ENCODE assay signal across 8 cellular contexts in the genomic region with DNA sequence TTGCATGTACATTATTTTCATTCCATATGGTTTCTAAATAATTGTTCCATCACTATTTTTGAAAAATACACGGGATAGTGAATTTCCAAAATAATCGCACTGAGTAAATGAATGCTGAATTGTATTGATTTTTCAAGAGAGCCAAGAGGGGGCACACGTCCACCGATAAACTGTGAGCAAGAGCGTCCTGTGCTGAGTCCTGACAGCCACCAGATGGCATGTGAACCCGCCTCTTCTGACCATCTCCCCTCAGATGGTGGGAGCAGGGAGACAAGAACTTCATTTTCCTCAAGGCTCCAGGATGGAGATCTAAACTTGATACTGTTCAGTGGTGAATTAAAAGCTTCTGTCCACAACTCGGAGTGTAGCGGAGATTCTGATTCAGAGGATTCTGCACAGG. TPM values are rescaled to one million over a fixed set of nuclear protein-coding genes. Genes with fewer than 3 reads are reported as not detected.
DNase-seq lines count a peak whose midpoint lies in the region; ATAC-seq and FAIRE-seq lines count a peak whose summit lies in the region.

No MANE protein-coding gene starts in this region.

- peak; percentile 66 for DNase-seq in activated effector memory CD4-positive, alpha-beta T cell treated with anti-CD3 and anti-CD28 coated beads, Interleukin-2, amount 50 U/mL, for 16 hours
- DNase-seq in activated effector memory CD4-positive, alpha-beta T cell treated with Interleukin-2 at 50 U/mL for 16 hours: no peak
- DNase-seq in HTR-8/SVneo (ENCODE audit: insufficient read length, low spot score): peak; percentile 60
- peak; percentile 2 for DNase-seq in SHP77 treated with DMSO at 0.1 percent for 48 hours (lab: John Stamatoyannopoulos, UW)
- peak; percentile 66 for DNase-seq in dermis blood vessel endothelial cell
- peak in 2 of 3 donors; percentile 1 to 3 for DNase-seq in stimulated activated CD4-positive, alpha-beta T cell treated with anti-CD3 and anti-CD28 coated beads, TNF-alpha, amount 100 ng/mL, for 48 hours (ENCODE audit: low read depth in 3 of 3)
- no peak for DNase-seq in globus pallidus (ENCODE audit: low spot score)

- ATAC-seq in HG02884 (IDR thresholded peaks at IDR 0.05; ENCODE audit: unreplicated experiment): no peak

- peak; percentile 85 for FAIRE-seq in HTR-8/SVneo (lab: Jason Lieb, UNC)

RNA-seq across cellular contexts. Expression of a gene that starts 30.6 kb away (rescaled TPM):
- not detected in 2 replicates for total RNA-seq in dermis blood vessel endothelial cell

Comparison
In these comparisons a context has a peak if more than half of its experiments do, and no peak if none do; other contexts are left out.
1. DNase-seq: peak in activated effector memory CD4-positive, alpha-beta T cell treated with anti-CD3 and anti-CD28 coated beads, Interleukin-2, amount 50 U/mL, for 16 hours (single experiment), HTR-8/SVneo (single experiment), SHP77 treated with DMSO at 0.1 percent for 48 hours (single experiment), dermis blood vessel endothelial cell (single experiment) and stimulated activated CD4-positive, alpha-beta T cell treated with anti-CD3 and anti-CD28 coated beads, TNF-alpha, amount 100 ng/mL, for 48 hours (2 of 3); none in activated effector memory CD4-positive, alpha-beta T cell treated with Interleukin-2 at 50 U/mL for 16 hours (single experiment) and globus pallidus (single experiment).